In the genomic region with DNA sequence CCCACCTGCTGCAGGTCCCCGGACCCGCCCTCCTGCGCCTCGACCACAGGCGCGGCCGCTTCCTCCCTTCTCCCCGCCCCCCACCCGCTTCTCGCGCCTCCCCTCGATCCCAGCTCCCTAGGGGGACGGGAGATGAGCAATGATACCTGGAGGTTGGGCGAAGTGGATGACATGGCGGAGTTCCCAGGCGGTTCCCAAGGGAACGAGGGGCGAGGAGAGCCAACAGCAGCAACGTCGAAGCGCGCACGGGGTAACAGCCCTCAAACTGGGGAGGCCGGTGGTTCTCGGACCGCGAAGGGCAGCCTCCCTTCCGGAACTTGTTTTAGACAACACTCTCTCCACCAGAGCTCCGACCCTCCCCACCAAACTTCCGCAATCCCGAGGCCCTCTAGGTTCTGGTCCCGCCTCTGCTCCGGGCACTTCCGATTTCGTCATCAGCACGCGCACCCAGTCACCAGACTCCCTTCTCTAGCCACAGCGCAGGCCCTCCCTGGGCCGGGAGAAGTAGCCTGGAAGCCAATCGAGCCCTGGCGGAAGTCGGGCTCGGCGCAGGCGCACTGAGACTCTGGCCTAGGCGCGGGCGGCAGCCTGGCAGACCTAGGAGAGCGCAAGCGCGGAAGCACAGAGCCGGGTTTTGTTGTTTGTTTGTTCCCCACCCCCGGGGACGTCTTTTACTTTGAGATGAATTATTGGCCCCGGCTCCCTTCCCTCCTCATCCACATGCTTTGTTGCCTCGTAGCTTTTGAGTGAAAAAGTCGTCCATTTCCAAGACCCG, we compare ENCODE assay signal across 8 cellular contexts. TPM values are rescaled to one million over a fixed set of nuclear protein-coding genes. Genes with fewer than 3 reads are reported as not detected.
DNase-seq lines count a peak whose midpoint lies in the region; ATAC-seq and FAIRE-seq lines count a peak whose summit lies in the region.

A gene (minus strand): TSS at position 390 of the 775 bp plus-strand sequence. CDS start 217 bp downstream, at position 173.

- FAIRE-seq in islet of Langerhans (lab: Jason Lieb, UNC), result peak; percentile 47

- DNase-seq in AG20443 (ENCODE audit: low spot score) (peak; percentile 99), NCI-H460 (ENCODE audit: extremely low read depth, low read depth) (peak; percentile 97), cerebellar nuclear complex (lab: John Stamatoyannopoulos, UW) (peak; percentile 94 to 96)
- peak; percentile 99 for DNase-seq in activated CD4-positive, CD25-positive, alpha-beta regulatory T cell treated with anti-CD3 and anti-CD28 coated beads, Interleukin-2, amount 50 U/mL, for 72 hours
- DNase-seq in stimulated activated CD4-positive, alpha-beta T cell treated with anti-CD3 and anti-CD28 coated beads, Interleukin-12 subunit alpha, Interleukin-12 subunit beta, amount 100 ng/mL, for 4 hours, result peak; percentile 99

- ATAC-seq in GM19043 (IDR thresholded peaks at IDR 0.05; ENCODE audit: low read depth, unreplicated experiment) (peak; percentile 96), HG03378 (IDR thresholded peaks at IDR 0.05; ENCODE audit: unreplicated experiment) (peak; percentile 97)

RNA-seq across cellular contexts. Expression of the gene that starts here (rescaled TPM):
- total RNA-seq in NCI-H460 (2014; rRNA removed; shearing (Covaris generic)), result 38.4 and 39.6 TPM in 2 replicates
- 12.5 and 21.7 TPM in 2 replicates for polyA plus RNA-seq in NCI-H460 (2014; cell fraction: nucleus; rRNA removed)

Comparison
In these comparisons a context has a peak if more than half of its experiments do, and no peak if none do; other contexts are left out.
1. Peak in every context shown above with its lines: DNase-seq and ATAC-seq.